Comparison of ENCODE assay signal across 11 cellular contexts in genomic region chr20:59047938-59048680, GRCh38. TPM values are rescaled to one million over a fixed set of nuclear protein-coding genes. Genes with fewer than 3 reads are reported as not detected.
DNase-seq lines count a peak whose midpoint lies in the region; ATAC-seq lines count a peak whose summit lies in the region.
"Had no signal": no experiment of that assay in that cellular context is flagged by ENCODE, and none has a peak within 500 bp of the region (broad histone marks: within the 10 kb centered on the region; RNA-seq: fewer than 3 reads in every experiment).

No MANE protein-coding gene starts in this region.

- H3K27me3 Mint-ChIP-seq in activated T-helper 1 cell treated with anti-CD3 and anti-CD28 coated beads, Interleukin-12 subunit alpha, Interleukin-12 subunit beta, Interleukin-2, Interleukin-4 antibody, amounts not matched to agents 30 ng/mL and 10 ng/mL and 1 ng/mL, durations not matched to agents 14 hours and 24 hours and 36 hours (ENCODE audit: insufficient read depth) = peaks cover 16% of the 10 kb centered on the region

- DNase-seq in EH (ENCODE audit: low read depth) = peak; percentile 81
- no peak for DNase-seq in activated T-helper 1 cell treated with anti-CD3 and anti-CD28 coated beads, Interleukin-12 subunit alpha, Interleukin-12 subunit beta, Interleukin-2, Interleukin-4 antibody, amounts not matched to agents 30 ng/mL and 10 ng/mL and 1 ng/mL, durations not matched to agents 14 hours and 24 hours and 36 hours (ENCODE audit: low spot score)
- DNase-seq in kidney tubule cell (ENCODE audit: low spot score) = peak; percentile 30
- no peak for DNase-seq in cortex of kidney (lab: John Stamatoyannopoulos, UW)
- no peak for DNase-seq in nucleus accumbens (lab: John Stamatoyannopoulos, UW)
- DNase-seq in hippocampal formation (lab: John Stamatoyannopoulos, UW) = no peak

- H3K27ac ChIP-seq in ACC112 (ENCODE audit: low read depth, low read length) = peak overlapping the region; percentile 24
- H3K27ac ChIP-seq: thoracic aorta, VCaP had no signal

- no peaks in the 10 kb centered on the region for H3K79me2 ChIP-seq in ACC112 (ENCODE audit: control insufficient read depth, insufficient read depth, low read length, unreplicated experiment)

- H3K36me3 Mint-ChIP-seq in activated T-helper 1 cell treated with anti-CD3 and anti-CD28 coated beads, Interleukin-12 subunit alpha, Interleukin-12 subunit beta, Interleukin-2, Interleukin-4 antibody, amounts not matched to agents 30 ng/mL and 10 ng/mL and 1 ng/mL, durations not matched to agents 14 hours and 24 hours and 36 hours (ENCODE audit: low read depth) = no peaks in the 10 kb centered on the region

- H3K9me3 Mint-ChIP-seq in activated T-helper 1 cell treated with anti-CD3 and anti-CD28 coated beads, Interleukin-12 subunit alpha, Interleukin-12 subunit beta, Interleukin-2, Interleukin-4 antibody, amounts not matched to agents 30 ng/mL and 10 ng/mL and 1 ng/mL, durations not matched to agents 14 hours and 24 hours and 36 hours = no peaks in the 10 kb centered on the region
- H3K9me3 Mint-ChIP-seq: nephron had no signal

- H3K4me3 ChIP-seq in ACC112 (ENCODE audit: low read depth, low read length) = peak overlapping the region; percentile 63
- H3K4me3 ChIP-seq: thoracic aorta had no signal

- no peaks in the 10 kb centered on the region for H3K36me3 ChIP-seq in ACC112 (ENCODE audit: insufficient read depth, low read length)
- H3K36me3 ChIP-seq: thoracic aorta had no signal

- H3K27me3 ChIP-seq in ACC112 (ENCODE audit: insufficient read depth, low read length) = peaks cover 18% of the 10 kb centered on the region

- no peak for ATAC-seq in HG03175 (IDR thresholded peaks at IDR 0.05; ENCODE audit: unreplicated experiment)

- peak overlapping the region; percentile 49 for H3K27ac Mint-ChIP-seq in activated T-helper 1 cell treated with anti-CD3 and anti-CD28 coated beads, Interleukin-12 subunit alpha, Interleukin-12 subunit beta, Interleukin-2, Interleukin-4 antibody, amounts not matched to agents 30 ng/mL and 10 ng/mL and 1 ng/mL, durations not matched to agents 14 hours and 24 hours and 36 hours

- peaks cover 13% of the 10 kb centered on the region for H3K4me1 ChIP-seq in ACC112 (ENCODE audit: control insufficient read depth, insufficient read depth, low read length, unreplicated experiment)

- H3K4me1 Mint-ChIP-seq in activated T-helper 1 cell treated with anti-CD3 and anti-CD28 coated beads, Interleukin-12 subunit alpha, Interleukin-12 subunit beta, Interleukin-2, Interleukin-4 antibody, amounts not matched to agents 30 ng/mL and 10 ng/mL and 1 ng/mL, durations not matched to agents 14 hours and 24 hours and 36 hours (ENCODE audit: low read depth) = peaks cover 20% of the 10 kb centered on the region

- peak overlapping the region; percentile 19 for H2AFZ ChIP-seq in ACC112 (ENCODE audit: low read length, unreplicated experiment)

- intact Hi-C loops in activated T-helper 1 cell treated with anti-CD3 and anti-CD28 coated beads, Interleukin-12 subunit alpha, Interleukin-12 subunit beta, Interleukin-2, Interleukin-4 antibody, amounts not matched to agents 30 ng/mL and 10 ng/mL and 1 ng/mL, durations not matched to agents 14 hours and 24 hours and 36 hours (cut with micrococcal nuclease) = no loop called here

- no peak overlapping the region for H3K4me3 Mint-ChIP-seq in activated T-helper 1 cell treated with anti-CD3 and anti-CD28 coated beads, Interleukin-12 subunit alpha, Interleukin-12 subunit beta, Interleukin-2, Interleukin-4 antibody, amounts not matched to agents 30 ng/mL and 10 ng/mL and 1 ng/mL, durations not matched to agents 14 hours and 24 hours and 36 hours
- H3K4me3 Mint-ChIP-seq: nephron had no signal

RNA-seq across cellular contexts. Expression of gene PRELID3B, which starts 5.5 kb away (rescaled TPM):
- 121 and 123 TPM in 2 replicates for total RNA-seq in activated T-helper 1 cell treated with anti-CD3 and anti-CD28 coated beads, Interleukin-12 subunit alpha, Interleukin-12 subunit beta, Interleukin-2, Interleukin-4 antibody, amounts not matched to agents 30 ng/mL and 10 ng/mL and 1 ng/mL, durations not matched to agents 14 hours and 24 hours and 36 hours

RNA-seq across cellular contexts. Expression of gene ATP5F1E, which starts 16.0 kb away (rescaled TPM):
- 81.3 and 84.6 TPM in 2 replicates for total RNA-seq in activated T-helper 1 cell treated with anti-CD3 and anti-CD28 coated beads, Interleukin-12 subunit alpha, Interleukin-12 subunit beta, Interleukin-2, Interleukin-4 antibody, amounts not matched to agents 30 ng/mL and 10 ng/mL and 1 ng/mL, durations not matched to agents 14 hours and 24 hours and 36 hours

RNA-seq across cellular contexts. Expression of gene TUBB1, which starts 28.9 kb away (rescaled TPM):
- total RNA-seq in activated T-helper 1 cell treated with anti-CD3 and anti-CD28 coated beads, Interleukin-12 subunit alpha, Interleukin-12 subunit beta, Interleukin-2, Interleukin-4 antibody, amounts not matched to agents 30 ng/mL and 10 ng/mL and 1 ng/mL, durations not matched to agents 14 hours and 24 hours and 36 hours = not detected in 2 replicates

RNA-seq across cellular contexts. Expression of gene CTSZ, which starts 41.1 kb away (rescaled TPM):
- total RNA-seq in activated T-helper 1 cell treated with anti-CD3 and anti-CD28 coated beads, Interleukin-12 subunit alpha, Interleukin-12 subunit beta, Interleukin-2, Interleukin-4 antibody, amounts not matched to agents 30 ng/mL and 10 ng/mL and 1 ng/mL, durations not matched to agents 14 hours and 24 hours and 36 hours = 46.4 and 54.1 TPM in 2 replicates

Comparison
In these comparisons a context has a peak if more than half of its experiments do, and no peak if none do; other contexts are left out.
1. DNase-seq: peak in EH (single experiment) and kidney tubule cell (single experiment); none in activated T-helper 1 cell treated with anti-CD3 and anti-CD28 coated beads, Interleukin-12 subunit alpha, Interleukin-12 subunit beta, Interleukin-2, Interleukin-4 antibody, amounts not matched to agents 30 ng/mL and 10 ng/mL and 1 ng/mL, durations not matched to agents 14 hours and 24 hours and 36 hours (single experiment), cortex of kidney (single experiment), nucleus accumbens (0 of 56) and hippocampal formation (0 of 2).